20 cellular contexts compared by ENCODE assay signal in genomic region chr11:19946681-19947080, GRCh38.
A peak's percentile ranks its signal among the peaks of the same experiment; 100 is the strongest.
DNase-seq lines count a peak whose midpoint lies in the region; ATAC-seq and TF ChIP-seq lines count a peak whose summit lies in the region.
"Had no signal": no experiment of that assay in that cellular context is flagged by ENCODE, and none has a peak within 500 bp of the region (broad histone marks: within the 10 kb centered on the region; RNA-seq: fewer than 3 reads in every experiment).

No MANE protein-coding gene starts in this region.

- H3K4me3 Mint-ChIP-seq in mesothelial cell of epicardium, result no peak overlapping the region
- H3K4me3 Mint-ChIP-seq: B cell; CD4-positive, CD25-positive, alpha-beta regulatory T cell; CD8-positive, alpha-beta T cell; GM23338; H9 had no signal

- H3K4me1 Mint-ChIP-seq in mesothelial cell of epicardium, result peaks cover 52% of the 10 kb centered on the region

- peaks cover 19% of the 10 kb centered on the region for H3K4me1 ChIP-seq in ACC112 (ENCODE audit: control insufficient read depth, insufficient read depth, low read length, unreplicated experiment)

- no peaks in the 10 kb centered on the region for H3K27me3 ChIP-seq in ACC112 (ENCODE audit: insufficient read depth, low read length)
- H3K27me3 ChIP-seq: BLaER1 had no signal

- TF ChIP-seq CTCF in choroid plexus epithelial cell (conservative IDR thresholded peaks at IDR 0.05; ENCODE audit: low read depth, low read length) (no peak), mesothelial cell of epicardium (IDR thresholded peaks at IDR 0.05; ENCODE audit: unreplicated experiment) (no peak)

- ATAC-seq in GM21576 (IDR thresholded peaks at IDR 0.05; ENCODE audit: unreplicated experiment), result no peak
- ATAC-seq: A549; CD8-positive, alpha-beta T cell; GM23338; HCT116 had no signal

- no peaks in the 10 kb centered on the region for H3K9me3 Mint-ChIP-seq in mesothelial cell of epicardium
- H3K9me3 Mint-ChIP-seq: CD4-positive, CD25-positive, alpha-beta regulatory T cell; CD8-positive, alpha-beta T cell; GM23338; H9 had no signal

- H3K4me3 ChIP-seq in ACC112 (ENCODE audit: low read depth, low read length) (no peak overlapping the region), choroid plexus epithelial cell (ENCODE audit: low read depth, low read length) (no peak overlapping the region)
- H3K4me3 ChIP-seq: A549, BLaER1, GM23338 had no signal

- peaks cover 8% of the 10 kb centered on the region for H3K36me3 Mint-ChIP-seq in mesothelial cell of epicardium
- H3K36me3 Mint-ChIP-seq: CD4-positive, CD25-positive, alpha-beta regulatory T cell; CD8-positive, alpha-beta T cell had no signal

- H2AFZ ChIP-seq in ACC112 (ENCODE audit: low read length, unreplicated experiment), result no peak overlapping the region
- H2AFZ ChIP-seq: GM23338 had no signal

- peak overlapping the region; percentile 92 for H3K27ac Mint-ChIP-seq in mesothelial cell of epicardium
- H3K27ac Mint-ChIP-seq: B cell; CD4-positive, CD25-positive, alpha-beta regulatory T cell; CD8-positive, alpha-beta T cell; GM23338 had no signal

- peak overlapping the region; percentile 25; the same call in 1 of the 2 replicates for H3K27ac ChIP-seq in ACC112 (ENCODE audit: low read depth, low read length)
- H3K27ac ChIP-seq: A549, BLaER1, C4-2B had no signal

- peaks cover 4% of the 10 kb centered on the region for H3K79me2 ChIP-seq in ACC112 (ENCODE audit: control insufficient read depth, insufficient read depth, low read length, unreplicated experiment)

- H3K36me3 ChIP-seq in ACC112 (ENCODE audit: insufficient read depth, low read length), result peaks cover 41% of the 10 kb centered on the region
- H3K36me3 ChIP-seq: BLaER1 had no signal

- no peaks in the 10 kb centered on the region for H3K27me3 Mint-ChIP-seq in mesothelial cell of epicardium (ENCODE audit: low read depth)
- H3K27me3 Mint-ChIP-seq: CD4-positive, CD25-positive, alpha-beta regulatory T cell had no signal

- DNase-seq in NCI-H226 (peak; percentile 57), choroid plexus epithelial cell (ENCODE audit: low read depth) (peak; percentile 48), mesothelial cell of epicardium (ENCODE audit: low spot score in 2 of 2, unreplicated experiment in 2 of 2) (no peak), HK-2 (ENCODE audit: unreplicated experiment) (no peak)
- no peak for DNase-seq in NK-92 treated with Interleukin-12 subunit alpha and Interleukin-12 subunit beta, amount 100 ng/mL, for 24 hours (lab: John Stamatoyannopoulos, UW)
- DNase-seq: 8988T; Caco-2; CD4-positive, CD25-positive, alpha-beta regulatory T cell; CD8-positive, alpha-beta T cell; DMS153; DND-41; H9 had no signal

Comparison
In these comparisons a context has a peak if more than half of its experiments do, and no peak if none do; other contexts are left out.
1. DNase-seq: peak in NCI-H226 (single experiment) and choroid plexus epithelial cell (single experiment); none in mesothelial cell of epicardium (0 of 2), NK-92 treated with Interleukin-12 subunit alpha and Interleukin-12 subunit beta, amount 100 ng/mL, for 24 hours (single experiment) and HK-2 (single experiment).